ENCODE assay signal across 33 cellular contexts in genomic region chr15:63846022-63846544, GRCh38.
"Had no signal": no experiment of that assay in that cellular context is flagged by ENCODE, and none has a peak within 500 bp of the region (broad histone marks: within the 10 kb centered on the region; RNA-seq: fewer than 3 reads in every experiment).

No MANE protein-coding gene starts in this region.

- H3K27ac ChIP-seq: adrenal gland, body of pancreas, esophagus muscularis mucosa, foreskin keratinocyte, gastrocnemius medialis, heart left ventricle had no signal

- H3K27me3 Mint-ChIP-seq: activated CD4-positive, alpha-beta memory T cell treated with anti-CD3 and anti-CD28 coated beads, Interleukin-2, amount 10 ng/mL, durations not matched to agents 7 days and 5 days; activated CD4-positive, alpha-beta T cell treated with anti-CD3 and anti-CD28 coated beads, Interleukin-2, amount 10 ng/mL, durations not matched to agents 7 days and 5 days; activated naive CD8-positive, alpha-beta T cell treated with anti-CD3 and anti-CD28 coated beads for 36 hours; activated naive CD8-positive, alpha-beta T cell treated with anti-CD3 and anti-CD28 coated beads, Interleukin-2, amount 50 U/mL, for 24 hours; activated T-cell treated with anti-CD3 and anti-CD28 coated beads, Interleukin-2, amount 50 U/mL, for 24 hours had no signal

- H3K4me3 Mint-ChIP-seq: activated CD4-positive, alpha-beta memory T cell treated with anti-CD3 and anti-CD28 coated beads, Interleukin-2, amount 10 ng/mL, durations not matched to agents 7 days and 5 days; activated CD4-positive, alpha-beta T cell treated with anti-CD3 and anti-CD28 coated beads, Interleukin-2, amount 10 ng/mL, durations not matched to agents 7 days and 5 days; activated naive CD8-positive, alpha-beta T cell treated with anti-CD3 and anti-CD28 coated beads for 36 hours; activated naive CD8-positive, alpha-beta T cell treated with anti-CD3 and anti-CD28 coated beads, Interleukin-2, amount 50 U/mL, for 24 hours; activated T-cell treated with anti-CD3 and anti-CD28 coated beads, Interleukin-2, amount 50 U/mL, for 24 hours; activated T-cell treated with anti-CD3 and anti-CD28 coated beads, Interleukin-2, amount 50 U/mL, for 72 hours; effector memory CD8-positive, alpha-beta T cell; T-helper 1 cell treated with Interleukin-12 subunit alpha and Interleukin-12 subunit beta and Interleukin-4 antibody, amounts not matched to agents 30 μg/mL and 1 μg/mL, for 36 hours; T-helper 2 cell treated with Interferon-gamma antibody and Interleukin-4, amounts not matched to agents 5 μg/mL and 100 μg/mL, for 36 hours had no signal

- H3K27me3 ChIP-seq: adrenal gland, body of pancreas, esophagus muscularis mucosa, foreskin keratinocyte, gastrocnemius medialis, heart left ventricle had no signal

- H3K36me3 ChIP-seq: adrenal gland, esophagus muscularis mucosa, gastrocnemius medialis, heart left ventricle had no signal

- H3K9me3 Mint-ChIP-seq: activated T-cell treated with anti-CD3 and anti-CD28 coated beads, Interleukin-2, amount 50 U/mL, for 24 hours; activated T-cell treated with anti-CD3 and anti-CD28 coated beads, Interleukin-2, amount 50 U/mL, for 72 hours; effector memory CD8-positive, alpha-beta T cell had no signal

- H3K9me3 ChIP-seq: adrenal gland, body of pancreas, esophagus muscularis mucosa, gastrocnemius medialis, heart left ventricle had no signal

- FAIRE-seq: colon had no signal

- H3K4me1 ChIP-seq: adrenal gland, body of pancreas, foreskin keratinocyte, gastrocnemius medialis had no signal

- H3K36me3 Mint-ChIP-seq: activated naive CD8-positive, alpha-beta T cell treated with anti-CD3 and anti-CD28 coated beads for 36 hours had no signal

- H3K4me3 ChIP-seq: adrenal gland, body of pancreas, esophagus muscularis mucosa, gastrocnemius medialis, heart left ventricle had no signal

- H3K27ac Mint-ChIP-seq: activated CD4-positive, alpha-beta memory T cell treated with anti-CD3 and anti-CD28 coated beads, Interleukin-2, amount 10 ng/mL, durations not matched to agents 7 days and 5 days; activated CD4-positive, alpha-beta T cell treated with anti-CD3 and anti-CD28 coated beads, Interleukin-2, amount 10 ng/mL, durations not matched to agents 7 days and 5 days; activated naive CD8-positive, alpha-beta T cell treated with anti-CD3 and anti-CD28 coated beads for 36 hours; activated naive CD8-positive, alpha-beta T cell treated with anti-CD3 and anti-CD28 coated beads, Interleukin-2, amount 50 U/mL, for 24 hours; activated T-cell treated with anti-CD3 and anti-CD28 coated beads, Interleukin-2, amount 50 U/mL, for 24 hours; activated T-cell treated with anti-CD3 and anti-CD28 coated beads, Interleukin-2, amount 50 U/mL, for 72 hours; effector memory CD8-positive, alpha-beta T cell; T-helper 1 cell treated with Interleukin-12 subunit alpha and Interleukin-12 subunit beta and Interleukin-4 antibody, amounts not matched to agents 30 μg/mL and 1 μg/mL, for 36 hours; T-helper 2 cell treated with Interferon-gamma antibody and Interleukin-4, amounts not matched to agents 5 μg/mL and 100 μg/mL, for 36 hours had no signal

- DNase-seq: activated CD4-positive, alpha-beta memory T cell treated with anti-CD3 and anti-CD28 coated beads, Interleukin-2, amount 10 ng/mL, durations not matched to agents 7 days and 5 days; activated CD4-positive, alpha-beta T cell treated with anti-CD3 and anti-CD28 coated beads for 1 hour; activated CD4-positive, alpha-beta T cell treated with anti-CD3 and anti-CD28 coated beads for 4 hours; activated CD4-positive, alpha-beta T cell treated with anti-CD3 and anti-CD28 coated beads, Interleukin-2, amount 10 ng/mL, durations not matched to agents 7 days and 5 days; activated CD4-positive, alpha-beta T cell treated with anti-CD3 and anti-CD28 coated beads, Interleukin-2, amount 50 U/mL, for 4 hours; activated CD4-positive, CD25-positive, alpha-beta regulatory T cell; activated CD8-positive, alpha-beta memory T cell treated with anti-CD3 and anti-CD28 coated beads, Interleukin-2, amount 50 U/mL, for 48 hours; activated gamma-delta T cell; activated naive CD4-positive, alpha-beta T cell; activated naive CD4-positive, alpha-beta T cell treated with anti-CD3 and anti-CD28 coated beads, Interleukin-2, amount 50 U/mL, for 16 hours; activated naive CD8-positive, alpha-beta T cell treated with anti-CD3 and anti-CD28 coated beads for 36 hours; activated naive CD8-positive, alpha-beta T cell treated with anti-CD3 and anti-CD28 coated beads, Interleukin-2, amount 50 U/mL, for 24 hours; activated T-cell treated with anti-CD3 and anti-CD28 coated beads for 4 hours; activated T-cell treated with anti-CD3 and anti-CD28 coated beads, Interleukin-2, amount 50 U/mL, for 24 hours; activated T-cell treated with anti-CD3 and anti-CD28 coated beads, Interleukin-2, amount 50 U/mL, for 72 hours; adrenal gland; amygdala; aorta; body of pancreas; caudate nucleus; cortex of kidney; dermis blood vessel endothelial cell; effector CD4-positive, alpha-beta T cell; effector memory CD8-positive, alpha-beta T cell; foreskin keratinocyte; gastrocnemius medialis; glutamatergic neuron; heart left ventricle; T1000 had no signal

- ATAC-seq: activated naive CD8-positive, alpha-beta T cell treated with anti-CD3 and anti-CD28 coated beads, Interleukin-2, amount 50 U/mL, for 24 hours; activated T-cell treated with anti-CD3 and anti-CD28 coated beads, Interleukin-2, amount 50 U/mL, for 72 hours; body of pancreas; effector memory CD8-positive, alpha-beta T cell; foreskin keratinocyte; gastrocnemius medialis; heart left ventricle had no signal
